8 cellular contexts compared by ENCODE assay signal in the genomic region with DNA sequence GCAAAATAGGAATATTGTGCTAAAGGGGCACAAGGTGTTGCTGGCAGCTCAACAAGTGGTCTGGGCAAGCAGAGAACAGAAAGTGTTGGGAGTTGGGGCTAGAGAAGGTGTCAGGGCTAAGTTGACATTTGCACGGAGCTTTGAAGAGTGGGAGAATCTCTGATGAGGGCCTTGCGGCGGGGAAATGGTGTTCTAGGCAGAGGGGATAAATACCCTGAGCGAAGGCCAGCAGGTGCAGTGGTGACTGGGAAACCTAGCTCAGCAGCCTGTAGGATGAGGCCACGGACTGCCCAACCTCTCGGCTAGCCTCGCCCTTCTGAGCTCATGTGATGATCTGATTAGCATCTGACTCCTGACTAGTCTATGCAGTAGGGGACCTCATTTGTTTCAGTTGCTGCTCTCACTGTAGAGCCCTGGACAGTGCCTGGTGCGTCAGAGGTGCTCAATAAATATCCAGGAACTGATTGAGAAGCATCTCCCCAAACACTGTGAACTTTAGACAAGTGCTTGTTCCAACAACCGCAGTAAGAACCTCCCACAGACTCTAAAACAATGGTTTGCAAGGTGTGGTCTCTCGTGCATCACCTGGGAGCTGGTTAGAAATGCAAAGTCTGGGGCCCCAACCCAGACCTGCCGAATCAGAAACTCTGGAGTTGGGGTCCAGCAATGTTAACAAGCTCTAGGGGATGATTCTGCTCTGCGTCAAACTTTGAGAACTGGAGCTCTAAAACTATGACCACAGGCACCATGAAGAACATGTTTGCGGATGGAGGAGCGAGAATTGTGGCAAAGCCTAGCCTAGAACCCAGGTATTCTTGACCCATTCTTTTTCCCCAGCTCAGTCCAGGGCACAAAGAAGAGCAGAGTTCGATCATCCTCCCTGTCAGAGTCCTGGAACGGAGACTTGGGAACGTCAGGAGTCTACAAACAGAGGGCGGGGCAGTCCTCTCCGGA. TPM values are rescaled to one million over a fixed set of nuclear protein-coding genes. Genes with fewer than 3 reads are reported as not detected.
DNase-seq lines count a peak whose midpoint lies in the region; ATAC-seq and TF ChIP-seq lines count a peak whose summit lies in the region.

No MANE protein-coding gene starts in this region.

- H3K9me3 ChIP-seq in SK-N-SH: no peaks in the 10 kb centered on the region
- no peaks in the 10 kb centered on the region for H3K9me3 ChIP-seq in skeletal muscle tissue (ENCODE audit: control insufficient read depth in 3 of 3, low read length in 3 of 3)

- 0 out of 2 replicates have a peak overlapping the region, but pooled peaks have one; percentile 16 for H3K9ac ChIP-seq in SK-N-SH
- peak overlapping the region in 2 of 3 donors; percentile 28 to 55 for H3K9ac ChIP-seq in skeletal muscle tissue (ENCODE audit: low read depth in 1 of 3, low read length in 3 of 3)

- no peak for TF ChIP-seq RAD21 in SK-N-SH (IDR thresholded peaks at IDR 0.05; ENCODE audit: low read length)

- CTCF ChIA-PET in SK-N-SH (lab: Yijun Ruan, JAX): interaction anchor here (0.7 to 9.1 kb wide), 13 partner anchors 11 to 124 kb away, joined by 3 to 56 read pairs (median 4); a partner anchor contains a TSS

- 60% methylated on average over 19 of the region's 19 CpGs for WGBS in SK-N-SH (ENCODE audit: low lambda C conversion rate)

- H3K4me3 Mint-ChIP-seq in glutamatergic neuron (ENCODE audit: unreplicated experiment): peak overlapping the region; percentile 74

- no peaks in the 10 kb centered on the region for H3K36me3 Mint-ChIP-seq in glutamatergic neuron (ENCODE audit: unreplicated experiment)

- peak overlapping the region; percentile 2; the same call in 1 of the 2 replicates for H2AFZ ChIP-seq in SK-N-SH (ENCODE audit: low read depth)

- H3K9me2 ChIP-seq in SK-N-SH: no peaks in the 10 kb centered on the region

- H3K27me3 Mint-ChIP-seq in glutamatergic neuron (ENCODE audit: unreplicated experiment): peaks cover 5% of the 10 kb centered on the region

- POLR2A ChIA-PET in SK-N-SH (lab: Yijun Ruan, JAX): no interaction called here

- H3K27ac Mint-ChIP-seq in glutamatergic neuron (ENCODE audit: unreplicated experiment): peak overlapping the region; percentile 34

- H3K4me1 Mint-ChIP-seq in glutamatergic neuron (ENCODE audit: low read depth, unreplicated experiment): peaks cover 47% of the 10 kb centered on the region

- H3K27ac ChIP-seq in SK-N-SH (ENCODE audit: low read depth in 2 of 2, low read length in 1 of 2): no peak overlapping the region
- H3K27ac ChIP-seq in skeletal muscle tissue (ENCODE audit: low read depth, low read length): peak overlapping the region; percentile 58

- no peak for TF ChIP-seq EP300 in SK-N-SH (IDR thresholded peaks at IDR 0.05; ENCODE audit: borderline replicate concordance in 1 of 2, low read depth in 1 of 2, low read length in 1 of 2)

- peaks cover 28 to 59% of the 10 kb centered on the region in 2 experiments; a peak in 3 of 4 replicates for H3K4me1 ChIP-seq in SK-N-SH (ENCODE audit: control insufficient read depth in 1 of 2, insufficient read depth in 2 of 2, low read depth in 1 of 2, low read length in 1 of 2)
- H3K4me1 ChIP-seq in skeletal muscle tissue (ENCODE audit: control insufficient read depth in 3 of 3, insufficient read depth in 3 of 3, low read length in 3 of 3): peaks cover 60 to 74% (median 73%) of the 10 kb centered on the region in 3 donors

- no peak for TF ChIP-seq CTCF in SK-N-SH (IDR thresholded peaks at IDR 0.05)
- no peak for TF ChIP-seq CTCF in glutamatergic neuron (IDR thresholded peaks at IDR 0.05; ENCODE audit: partially characterized antibody, unreplicated experiment)

- no peaks in the 10 kb centered on the region for H3K79me2 ChIP-seq in SK-N-SH (ENCODE audit: insufficient read depth)

- H3K27me3 ChIP-seq in SK-N-SH (ENCODE audit: insufficient read depth) (no peaks in the 10 kb centered on the region), skeletal muscle tissue (ENCODE audit: control insufficient read depth in 3 of 3, insufficient read depth in 3 of 3, low read length in 3 of 3) (no peaks in the 10 kb centered on the region)

- DNase-seq in SK-N-SH: no peak
- DNase-seq in SK-N-DZ (ENCODE audit: low spot score): peak; percentile 53
- DNase-seq in glutamatergic neuron: no peak
- no peak for DNase-seq in activated CD4-positive, alpha-beta T cell treated with anti-CD3 and anti-CD28 coated beads for 4 hours
- no peak for DNase-seq in DMS114 treated with DMSO at 0.1 percent for 48 hours (lab: John Stamatoyannopoulos, UW; ENCODE audit: unreplicated experiment)

- peaks cover 8% of the 10 kb centered on the region for H3F3A ChIP-seq in SK-N-SH (replicated peaks; ENCODE audit: insufficient read depth)

- H3K4me2 ChIP-seq in SK-N-SH: peak overlapping the region; percentile 34

- peak overlapping the region in 1 of 2 experiments; percentile 66; a peak in 2 of 4 replicates for H3K4me3 ChIP-seq in SK-N-SH (ENCODE audit: low read depth in 2 of 2, low read length in 1 of 2)
- peak overlapping the region; percentile 24 to 54 (median 45) for H3K4me3 ChIP-seq in skeletal muscle tissue (ENCODE audit: low read length in 3 of 3)

- no peaks in the 10 kb centered on the region for H4K20me1 ChIP-seq in SK-N-SH (ENCODE audit: insufficient read depth)

- no peak for ATAC-seq in SK-N-SH treated with all-trans-retinoic acid at 6 μM for 48 hours
- no peak for ATAC-seq in GM18907 (IDR thresholded peaks at IDR 0.05; ENCODE audit: unreplicated experiment)

- H3K36me3 ChIP-seq in SK-N-SH (replicated peaks in 1 of 2; ENCODE audit: control insufficient read depth in 1 of 2, insufficient read depth in 2 of 2, low read length in 1 of 2) (no peaks in the 10 kb centered on the region), skeletal muscle tissue (ENCODE audit: control insufficient read depth in 3 of 3, insufficient read depth in 3 of 3, low read length in 3 of 3) (no peaks in the 10 kb centered on the region)

- H3K9me3 Mint-ChIP-seq in glutamatergic neuron (ENCODE audit: unreplicated experiment): peaks cover 10% of the 10 kb centered on the region

TF ChIP-seq in SK-N-SH, 30 proteins besides CTCF, POLR2A, EP300 and RAD21:
- TF ChIP-seq, protein P1, sequence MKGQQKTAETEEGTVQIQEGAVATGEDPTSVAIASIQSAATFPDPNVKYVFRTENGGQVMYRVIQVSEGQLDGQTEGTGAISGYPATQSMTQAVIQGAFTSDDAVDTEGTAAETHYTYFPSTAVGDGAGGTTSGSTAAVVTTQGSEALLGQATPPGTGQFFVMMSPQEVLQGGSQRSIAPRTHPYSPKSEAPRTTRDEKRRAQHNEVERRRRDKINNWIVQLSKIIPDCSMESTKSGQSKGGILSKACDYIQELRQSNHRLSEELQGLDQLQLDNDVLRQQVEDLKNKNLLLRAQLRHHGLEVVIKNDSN (IDR thresholded peaks at IDR 0.05; ENCODE audit: borderline replicate concordance, low read depth): no peak
- TF ChIP-seq FOSL2 (IDR thresholded peaks at IDR 0.05; ENCODE audit: borderline replicate concordance, low read depth) (no peak), POLR2AphosphoS5 (IDR thresholded peaks at IDR 0.05; ENCODE audit: low read depth, low read length) (no peak)
- TF ChIP-seq, protein P2, sequence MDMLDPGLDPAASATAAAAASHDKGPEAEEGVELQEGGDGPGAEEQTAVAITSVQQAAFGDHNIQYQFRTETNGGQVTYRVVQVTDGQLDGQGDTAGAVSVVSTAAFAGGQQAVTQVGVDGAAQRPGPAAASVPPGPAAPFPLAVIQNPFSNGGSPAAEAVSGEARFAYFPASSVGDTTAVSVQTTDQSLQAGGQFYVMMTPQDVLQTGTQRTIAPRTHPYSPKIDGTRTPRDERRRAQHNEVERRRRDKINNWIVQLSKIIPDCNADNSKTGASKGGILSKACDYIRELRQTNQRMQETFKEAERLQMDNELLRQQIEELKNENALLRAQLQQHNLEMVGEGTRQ (IDR thresholded peaks at IDR 0.05; ENCODE audit: borderline replicate concordance, low read depth, low read length): no peak

TF ChIP-seq in SK-N-SH treated with all-trans-retinoic acid at 6 μM for 48 hours, 23 proteins besides CTCF, POLR2A, EP300 and RAD21 (continues in another document):
- no peak for TF ChIP-seq GLIS3 (CRISPR knock-in tag; IDR thresholded peaks at IDR 0.05)
- no peak for TF ChIP-seq ZFP30 (CRISPR knock-in tag; IDR thresholded peaks at IDR 0.05)
- TF ChIP-seq OSR1 (CRISPR knock-in tag; IDR thresholded peaks at IDR 0.05): no peak
- TF ChIP-seq, protein P3, sequence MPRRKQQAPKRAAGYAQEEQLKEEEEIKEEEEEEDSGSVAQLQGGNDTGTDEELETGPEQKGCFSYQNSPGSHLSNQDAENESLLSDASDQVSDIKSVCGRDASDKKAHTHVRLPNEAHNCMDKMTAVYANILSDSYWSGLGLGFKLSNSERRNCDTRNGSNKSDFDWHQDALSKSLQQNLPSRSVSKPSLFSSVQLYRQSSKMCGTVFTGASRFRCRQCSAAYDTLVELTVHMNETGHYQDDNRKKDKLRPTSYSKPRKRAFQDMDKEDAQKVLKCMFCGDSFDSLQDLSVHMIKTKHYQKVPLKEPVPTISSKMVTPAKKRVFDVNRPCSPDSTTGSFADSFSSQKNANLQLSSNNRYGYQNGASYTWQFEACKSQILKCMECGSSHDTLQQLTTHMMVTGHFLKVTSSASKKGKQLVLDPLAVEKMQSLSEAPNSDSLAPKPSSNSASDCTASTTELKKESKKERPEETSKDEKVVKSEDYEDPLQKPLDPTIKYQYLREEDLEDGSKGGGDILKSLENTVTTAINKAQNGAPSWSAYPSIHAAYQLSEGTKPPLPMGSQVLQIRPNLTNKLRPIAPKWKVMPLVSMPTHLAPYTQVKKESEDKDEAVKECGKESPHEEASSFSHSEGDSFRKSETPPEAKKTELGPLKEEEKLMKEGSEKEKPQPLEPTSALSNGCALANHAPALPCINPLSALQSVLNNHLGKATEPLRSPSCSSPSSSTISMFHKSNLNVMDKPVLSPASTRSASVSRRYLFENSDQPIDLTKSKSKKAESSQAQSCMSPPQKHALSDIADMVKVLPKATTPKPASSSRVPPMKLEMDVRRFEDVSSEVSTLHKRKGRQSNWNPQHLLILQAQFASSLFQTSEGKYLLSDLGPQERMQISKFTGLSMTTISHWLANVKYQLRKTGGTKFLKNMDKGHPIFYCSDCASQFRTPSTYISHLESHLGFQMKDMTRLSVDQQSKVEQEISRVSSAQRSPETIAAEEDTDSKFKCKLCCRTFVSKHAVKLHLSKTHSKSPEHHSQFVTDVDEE (CRISPR knock-in tag; IDR thresholded peaks at IDR 0.05): no peak
- no peak for TF ChIP-seq ZC3H10 (CRISPR knock-in tag; IDR thresholded peaks at IDR 0.05)
- no peak for TF ChIP-seq TOX (CRISPR knock-in tag; IDR thresholded peaks at IDR 0.05; ENCODE audit: borderline replicate concordance)
- TF ChIP-seq ESRRG (CRISPR knock-in tag; IDR thresholded peaks at IDR 0.05): no peak
- TF ChIP-seq ARNTL (CRISPR knock-in tag; IDR thresholded peaks at IDR 0.05; ENCODE audit: borderline replicate concordance, low read depth): no peak
- TF ChIP-seq ZNF70 (CRISPR knock-in tag; IDR thresholded peaks at IDR 0.05): no peak

RNA-seq across cellular contexts. Expression of a gene that starts 0.9 kb away (rescaled TPM):
- polyA plus RNA-seq in SK-N-SH (2012; rRNA removed): 0.11 and 0.35 TPM in 2 replicates
- polyA plus RNA-seq in SK-N-SH (2012; cell fraction: cytosol; rRNA removed): 0.24 and 0.33 TPM in 2 replicates
- polyA plus RNA-seq in SK-N-SH (2012; cell fraction: nucleus; rRNA removed): 0.50 and 0.55 TPM in 2 replicates
- 4.4 and 4.8 TPM in 2 replicates for polyA plus RNA-seq in SK-N-DZ (2014; cell fraction: cytosol; rRNA removed)
- 0.61 and 2.0 TPM in 2 replicates for polyA plus RNA-seq in SK-N-DZ (2014; cell fraction: nucleus; rRNA removed)
- total RNA-seq in glutamatergic neuron (ENCODE audit: unreplicated experiment) (11.7 TPM), skeletal muscle tissue (2.6 TPM)
